ENCODE assay signal across 24 cellular contexts in the genomic region with DNA sequence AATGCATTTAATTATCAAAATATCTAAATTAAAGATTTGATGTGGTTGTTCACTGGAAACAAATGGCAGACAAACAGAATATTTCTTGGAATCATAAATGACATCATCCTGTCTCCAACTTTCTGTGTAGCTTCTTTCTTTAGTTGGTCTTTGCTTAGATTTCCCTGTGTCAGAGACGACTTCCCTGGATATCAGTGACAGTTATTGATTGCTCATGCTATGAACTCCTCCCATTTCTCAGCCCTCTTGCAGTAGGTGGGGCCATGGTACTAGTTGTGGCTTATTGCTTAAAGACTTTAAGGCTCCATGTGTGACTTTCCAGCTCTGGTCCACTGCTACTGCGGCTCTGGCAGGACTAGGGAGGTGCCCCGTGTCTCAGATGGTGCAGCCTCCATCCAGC.
"Had no signal": no experiment of that assay in that cellular context is flagged by ENCODE, and none has a peak within 500 bp of the region (broad histone marks: within the 10 kb centered on the region; RNA-seq: fewer than 3 reads in every experiment).

No MANE protein-coding gene starts in this region.

- DNase-seq: activated CD4-positive, alpha-beta T cell treated with anti-CD3 and anti-CD28 coated beads, Interleukin-2, amount 10 ng/mL, durations not matched to agents 24 days and 14 days; activated CD4-positive, alpha-beta T cell treated with anti-CD3 and anti-CD28 coated beads, Interleukin-2, amount 50 U/mL, for 48 hours; activated CD4-positive, CD25-positive, alpha-beta regulatory T cell treated with anti-CD3 and anti-CD28 coated beads, Interleukin-2, amount 50 U/mL, for 72 hours; activated CD8-positive, alpha-beta memory T cell treated with anti-CD3 and anti-CD28 coated beads, Interleukin-2, amount 10 ng/mL, durations not matched to agents 7 days and 5 days; activated effector memory CD4-positive, alpha-beta T cell treated with Interleukin-2 at 50 U/mL for 16 hours; activated naive CD4-positive, alpha-beta T cell; activated T-cell treated with anti-CD3 and anti-CD28 coated beads, Interleukin-2, amount 50 U/mL, for 24 hours; aorta; caudate nucleus; MV-4-11; NCI-H1092 treated with DMSO at 0.1 percent for 48 hours; NCI-H1417 treated with DMSO at 0.1 percent for 48 hours; NCI-H1694; NCI-H2029 treated with DMSO at 0.1 percent for 48 hours; NCI-H345; NCI-H524; NK-92 treated with Interleukin-12 subunit alpha and Interleukin-12 subunit beta, amount 100 ng/mL, for 24 hours; PC-9; SHP77 treated with DMSO at 0.1 percent for 48 hours; T-helper 17 cell; T-helper 9 cell had no signal

- H2AFZ ChIP-seq: PC-9 had no signal

- ATAC-seq: activated CD8-positive, alpha-beta memory T cell treated with anti-CD3 and anti-CD28 coated beads, Interleukin-2, amount 10 ng/mL, durations not matched to agents 7 days and 5 days; T-helper 17 cell; WTC11 had no signal

- H3K27ac ChIP-seq: breast epithelium, KMS-11, PC-9 had no signal

- H3K9ac ChIP-seq: KMS-11 had no signal

- H3K4me3 ChIP-seq: breast epithelium, PC-9 had no signal

- H3K36me3 ChIP-seq: breast epithelium had no signal

- H3K27me3 ChIP-seq: breast epithelium had no signal

- H3K9me3 ChIP-seq: breast epithelium had no signal

- H3K4me2 ChIP-seq: KMS-11, PC-9 had no signal

- H3K4me1 ChIP-seq: breast epithelium had no signal
